Comparison of ENCODE assay signal across 15 cellular contexts in the genomic region with DNA sequence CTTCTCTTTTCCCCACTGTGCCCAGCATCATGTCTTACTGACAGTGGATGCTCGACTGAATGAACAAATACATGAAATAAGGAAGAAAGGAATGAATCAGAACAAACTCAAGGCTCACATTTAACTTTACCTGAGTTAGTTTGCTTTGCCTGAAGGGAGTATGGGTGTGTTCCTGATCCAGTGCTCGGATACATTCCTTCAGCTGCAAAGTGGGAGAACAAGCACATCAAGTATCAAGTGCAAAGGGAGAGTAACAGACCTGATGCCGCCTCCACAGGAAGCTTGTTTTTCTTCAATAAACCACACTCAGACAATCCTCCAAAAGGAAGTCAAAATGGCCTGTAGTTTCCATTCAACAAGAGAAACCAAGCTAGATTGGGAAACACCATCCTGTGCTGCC.
"Had no signal": no experiment of that assay in that cellular context is flagged by ENCODE, and none has a peak within 500 bp of the region (broad histone marks: within the 10 kb centered on the region; RNA-seq: fewer than 3 reads in every experiment).

No MANE protein-coding gene starts in this region.

- H3K27ac ChIP-seq: ascending aorta, neural progenitor cell, tibial nerve had no signal

- H3K4me1 Mint-ChIP-seq: activated T-helper 17 cell treated with anti-CD3 and anti-CD28 coated beads, Interleukin-2, amount 50 U/mL, for 72 hours; neural progenitor cell had no signal

- H3K4me2 ChIP-seq: neural progenitor cell had no signal

- H3K4me3 Mint-ChIP-seq: activated CD4-positive, alpha-beta memory T cell treated with anti-CD3 and anti-CD28 coated beads for 36 hours; activated naive CD4-positive, alpha-beta T cell treated with anti-CD3 and anti-CD28 coated beads for 36 hours; activated T-helper 17 cell treated with anti-CD3 and anti-CD28 coated beads, Interleukin-2, amount 50 U/mL, for 72 hours; naive thymus-derived CD4-positive, alpha-beta T cell; neural progenitor cell had no signal

- H3K9ac ChIP-seq: neural progenitor cell had no signal

- H3K27me3 Mint-ChIP-seq: activated CD4-positive, alpha-beta memory T cell treated with anti-CD3 and anti-CD28 coated beads for 36 hours; activated T-helper 17 cell treated with anti-CD3 and anti-CD28 coated beads, Interleukin-2, amount 50 U/mL, for 72 hours; naive thymus-derived CD4-positive, alpha-beta T cell; progenitor cell of endocrine pancreas had no signal

- H3K27ac Mint-ChIP-seq: activated CD4-positive, alpha-beta memory T cell treated with anti-CD3 and anti-CD28 coated beads for 36 hours; activated naive CD4-positive, alpha-beta T cell treated with anti-CD3 and anti-CD28 coated beads for 36 hours; activated T-helper 17 cell treated with anti-CD3 and anti-CD28 coated beads, Interleukin-2, amount 50 U/mL, for 72 hours; neural progenitor cell; progenitor cell of endocrine pancreas had no signal

- H3K4me3 ChIP-seq: ascending aorta, neural progenitor cell, tibial nerve had no signal

- H2AFZ ChIP-seq: neural progenitor cell had no signal

- H3K9me3 Mint-ChIP-seq: activated CD4-positive, alpha-beta memory T cell treated with anti-CD3 and anti-CD28 coated beads for 36 hours; activated naive CD4-positive, alpha-beta T cell treated with anti-CD3 and anti-CD28 coated beads for 36 hours; activated T-helper 17 cell treated with anti-CD3 and anti-CD28 coated beads, Interleukin-2, amount 50 U/mL, for 72 hours; naive thymus-derived CD4-positive, alpha-beta T cell; neural progenitor cell had no signal

- DNase-seq: activated CD4-positive, alpha-beta memory T cell treated with anti-CD3 and anti-CD28 coated beads for 36 hours; activated naive CD4-positive, alpha-beta T cell treated with anti-CD3 and anti-CD28 coated beads for 36 hours; activated T-cell treated with anti-CD3 and anti-CD28 coated beads, Interleukin-2, amount 50 U/mL, for 1 hour; cerebellar nuclear complex; cortex of kidney; mesendoderm; naive thymus-derived CD4-positive, alpha-beta T cell; stimulated activated CD4-positive, alpha-beta T cell treated with anti-CD3 and anti-CD28 coated beads, Interleukin-2, amount 100 ng/mL, for 24 hours; stimulated activated naive CD8-positive, alpha-beta T cell treated with anti-CD3 and anti-CD28 coated beads, Interleukin-15, Interleukin-2, amounts not matched to agents 100 U/mL and 50 U/mL, for 24 hours; substantia nigra had no signal

- H3K36me3 ChIP-seq: ascending aorta, neural progenitor cell, tibial nerve had no signal

- H3K9me3 ChIP-seq: ascending aorta, tibial nerve had no signal

- H3K4me1 ChIP-seq: ascending aorta, neural progenitor cell had no signal

- H3K27me3 ChIP-seq: ascending aorta, neural progenitor cell, tibial nerve had no signal
